ENCODE assay signal across 7 cellular contexts in genomic region chr6:2860706-2861059, GRCh38. TPM values are rescaled to one million over a fixed set of nuclear protein-coding genes. Genes with fewer than 3 reads are reported as not detected.
DNase-seq lines count a peak whose midpoint lies in the region; ATAC-seq and TF ChIP-seq lines count a peak whose summit lies in the region.
"Not testable (repeated sequence)": the region's sequence is repeated elsewhere in the genome, so short reads cannot be mapped to it uniquely, and the experiment has no call there.

No MANE protein-coding gene starts in this region.

- CTCF ChIA-PET in CD4-positive, alpha-beta T cell (lab: Charles Lee): interaction anchor here (1.4 to 2.2 kb wide), 3 partner anchors 15 to 74 kb away, joined by 3 to 8 read pairs (median 6); no protein-coding TSS in a partner anchor
- CTCF ChIA-PET in activated B cell treated with CpG ODN at 0.5 μM for 24 hours (lab: Charles Lee): interaction anchor here (1.0 to 1.4 kb wide), 2 partner anchors 15 to 51 kb away, joined by 3 to 7 read pairs; no protein-coding TSS in a partner anchor
- CTCF ChIA-PET in activated CD8-positive, alpha-beta memory T cell treated with anti-CD3 and anti-CD28 coated beads, Interleukin-2, amount 10 ng/mL, durations not matched to agents 7 days and 5 days (lab: Charles Lee): interaction anchor here (1.1 to 1.8 kb wide), 2 partner anchors 14 to 19 kb away, joined by 4 to 9 read pairs; partner anchors contain the start of gene SERPINB1

- not testable (repeated sequence) for TF ChIP-seq CTCF in CD4-positive, alpha-beta T cell (IDR thresholded peaks at IDR 0.05); activated B cell treated with CpG ODN at 0.5 μM for 24 hours (IDR thresholded peaks at IDR 0.05); nephron (IDR thresholded peaks at IDR 0.05; ENCODE audit: unreplicated experiment in 3 of 3)

- POLR2A ChIA-PET in CD4-positive, alpha-beta T cell (lab: Charles Lee): interaction anchor here (0.6 to 2.0 kb wide), 7 partner anchors 9 to 130 kb away, joined by 3 to 11 read pairs (median 6); no protein-coding TSS in a partner anchor
- POLR2A ChIA-PET in activated B cell treated with CpG ODN at 0.5 μM for 24 hours (lab: Charles Lee): interaction anchor here (1.2 to 6.7 kb wide), 8 partner anchors 12 to 80 kb away, joined by 3 to 93 read pairs (median 16); partner anchors contain the start of gene SERPINB9

- peak overlapping the region; percentile 62 for H3K4me3 Mint-ChIP-seq in CD4-positive, alpha-beta T cell
- not testable (repeated sequence) for H3K4me3 Mint-ChIP-seq in activated B cell treated with CpG ODN at 0.5 μM for 24 hours; activated CD8-positive, alpha-beta memory T cell treated with anti-CD3 and anti-CD28 coated beads, Interleukin-2, amount 10 ng/mL, durations not matched to agents 7 days and 5 days; nephron
- peak overlapping the region; percentile 68 to 77 for H3K4me3 Mint-ChIP-seq in effector memory CD8-positive, alpha-beta T cell

- H3K4me1 ChIP-seq in Karpas-422 (ENCODE audit: low read length): peaks cover 69% of the 10 kb centered on the region

- peaks cover 83% of the 10 kb centered on the region for H3K4me1 Mint-ChIP-seq in CD4-positive, alpha-beta T cell (ENCODE audit: low read depth)
- peaks cover 92% of the 10 kb centered on the region for H3K4me1 Mint-ChIP-seq in activated B cell treated with CpG ODN at 0.5 μM for 24 hours
- peaks cover 87% of the 10 kb centered on the region for H3K4me1 Mint-ChIP-seq in activated CD8-positive, alpha-beta memory T cell treated with anti-CD3 and anti-CD28 coated beads, Interleukin-2, amount 10 ng/mL, durations not matched to agents 7 days and 5 days
- H3K4me1 Mint-ChIP-seq in effector memory CD8-positive, alpha-beta T cell (ENCODE audit: low read depth in 2 of 2): peaks cover 57 to 70% of the 10 kb centered on the region in 2 donors
- H3K4me1 Mint-ChIP-seq in nephron: peaks cover 62% of the 10 kb centered on the region

- not testable (repeated sequence) for H3K27me3 Mint-ChIP-seq in CD4-positive, alpha-beta T cell; activated B cell treated with CpG ODN at 0.5 μM for 24 hours; activated CD8-positive, alpha-beta memory T cell treated with anti-CD3 and anti-CD28 coated beads, Interleukin-2, amount 10 ng/mL, durations not matched to agents 7 days and 5 days; effector memory CD8-positive, alpha-beta T cell; nephron (ENCODE audit: low read depth)

- not testable (repeated sequence) for H3K36me3 Mint-ChIP-seq in CD4-positive, alpha-beta T cell (ENCODE audit: low read depth); activated B cell treated with CpG ODN at 0.5 μM for 24 hours (ENCODE audit: low read depth); nephron (ENCODE audit: low read depth)
- peaks cover 23% of the 10 kb centered on the region for H3K36me3 Mint-ChIP-seq in activated CD8-positive, alpha-beta memory T cell treated with anti-CD3 and anti-CD28 coated beads, Interleukin-2, amount 10 ng/mL, durations not matched to agents 7 days and 5 days
- peaks cover 16 to 28% of the 10 kb centered on the region in 2 donors for H3K36me3 Mint-ChIP-seq in activated naive CD4-positive, alpha-beta T cell treated with anti-CD3 and anti-CD28 coated beads, Interleukin-2, amount 50 U/mL, for 72 hours
- H3K36me3 Mint-ChIP-seq in effector memory CD8-positive, alpha-beta T cell (ENCODE audit: insufficient read depth): peaks cover 21% of the 10 kb centered on the region

- not testable (repeated sequence) for H3K9me3 Mint-ChIP-seq in CD4-positive, alpha-beta T cell; activated B cell treated with CpG ODN at 0.5 μM for 24 hours; activated CD8-positive, alpha-beta memory T cell treated with anti-CD3 and anti-CD28 coated beads, Interleukin-2, amount 10 ng/mL, durations not matched to agents 7 days and 5 days (ENCODE audit: low read depth); effector memory CD8-positive, alpha-beta T cell; nephron
- peaks cover 9 to 10% of the 10 kb centered on the region in 2 donors for H3K9me3 Mint-ChIP-seq in activated naive CD4-positive, alpha-beta T cell treated with anti-CD3 and anti-CD28 coated beads, Interleukin-2, amount 50 U/mL, for 72 hours

- not testable (repeated sequence) for H3K27ac ChIP-seq in CD4-positive, alpha-beta T cell (ENCODE audit: low read depth, low read length)
- H3K27ac ChIP-seq in Karpas-422 (ENCODE audit: low read length): 0 out of 2 replicates have a peak overlapping the region, but pooled peaks have one; percentile 44

- H4K20me1 ChIP-seq in Karpas-422 (ENCODE audit: insufficient read depth, low read depth, low read length): not testable (repeated sequence)

- H3K4me3 ChIP-seq in Karpas-422 (ENCODE audit: low read length): not testable (repeated sequence)

- not testable (repeated sequence) for H3K9ac ChIP-seq in Karpas-422 (ENCODE audit: low read length)

- H3K27ac Mint-ChIP-seq in CD4-positive, alpha-beta T cell: peak overlapping the region; percentile 95
- peak overlapping the region; percentile 72 for H3K27ac Mint-ChIP-seq in activated B cell treated with CpG ODN at 0.5 μM for 24 hours
- peak overlapping the region; percentile 98 for H3K27ac Mint-ChIP-seq in activated CD8-positive, alpha-beta memory T cell treated with anti-CD3 and anti-CD28 coated beads, Interleukin-2, amount 10 ng/mL, durations not matched to agents 7 days and 5 days
- H3K27ac Mint-ChIP-seq in activated naive CD4-positive, alpha-beta T cell treated with anti-CD3 and anti-CD28 coated beads, Interleukin-2, amount 50 U/mL, for 72 hours: peak overlapping the region; percentile 98 to 99
- peak overlapping the region; percentile 92 to 96 for H3K27ac Mint-ChIP-seq in effector memory CD8-positive, alpha-beta T cell
- peak overlapping the region in 2 of 3 experiments; percentile 10 to 79 for H3K27ac Mint-ChIP-seq in nephron

- H3K79me2 ChIP-seq in Karpas-422 (ENCODE audit: low read length): not testable (repeated sequence)

- not testable (repeated sequence) for H2AFZ ChIP-seq in Karpas-422 (ENCODE audit: low read length)

- H3K9me3 ChIP-seq in CD4-positive, alpha-beta T cell (ENCODE audit: control insufficient read depth, low read length); Karpas-422 (ENCODE audit: low read length): not testable (repeated sequence)

- intact Hi-C loops in CD4-positive, alpha-beta T cell (cut with DNase I, micrococcal nuclease); activated B cell treated with CpG ODN at 0.5 μM for 24 hours (cut with micrococcal nuclease): not testable (repeated sequence)

- DNase-seq in CD4-positive, alpha-beta T cell; Karpas-422; activated B cell treated with CpG ODN at 0.5 μM for 24 hours; activated naive CD4-positive, alpha-beta T cell treated with anti-CD3 and anti-CD28 coated beads, Interleukin-2, amount 50 U/mL, for 72 hours (ENCODE audit: low spot score in 2 of 2); effector memory CD8-positive, alpha-beta T cell: not testable (repeated sequence)
- peak; percentile 39 for DNase-seq in activated CD8-positive, alpha-beta memory T cell treated with anti-CD3 and anti-CD28 coated beads, Interleukin-2, amount 10 ng/mL, durations not matched to agents 7 days and 5 days

- not testable (repeated sequence) for H3K4me2 ChIP-seq in Karpas-422 (ENCODE audit: low read depth, low read length, poor library complexity, severe bottlenecking)

- ATAC-seq in CD4-positive, alpha-beta T cell (ENCODE audit: poor library complexity); activated B cell treated with CpG ODN at 0.5 μM for 24 hours (ENCODE audit: low read depth); activated CD8-positive, alpha-beta memory T cell treated with anti-CD3 and anti-CD28 coated beads, Interleukin-2, amount 10 ng/mL, durations not matched to agents 7 days and 5 days; activated naive CD4-positive, alpha-beta T cell treated with anti-CD3 and anti-CD28 coated beads, Interleukin-2, amount 50 U/mL, for 72 hours; effector memory CD8-positive, alpha-beta T cell (replicated peaks): not testable (repeated sequence)

- H3K9me2 ChIP-seq in Karpas-422 (replicated peaks; ENCODE audit: insufficient read depth, low read length): not testable (repeated sequence)

- H3K27me3 ChIP-seq in CD4-positive, alpha-beta T cell (ENCODE audit: control insufficient read depth, insufficient read depth, low read length); Karpas-422 (ENCODE audit: low read length): not testable (repeated sequence)

- H3K36me3 ChIP-seq in Karpas-422 (ENCODE audit: insufficient read depth, low read length): not testable (repeated sequence)

RNA-seq across cellular contexts. Expression of gene SERPINB1, which starts 19.0 kb away (rescaled TPM):
- total RNA-seq in CD4-positive, alpha-beta T cell: 10 to 100 TPM; 58.3 to 58.4 TPM
- total RNA-seq in Karpas-422 (2014; rRNA removed; shearing (Covaris generic); ENCODE audit: low replicate concordance): 0.22 TPM in 1 of 2 replicates, not detected in the other
- 59.9 and 60.5 TPM in 2 replicates for total RNA-seq in activated B cell treated with CpG ODN at 0.5 μM for 24 hours
- total RNA-seq in activated CD8-positive, alpha-beta memory T cell treated with anti-CD3 and anti-CD28 coated beads, Interleukin-2, amount 10 ng/mL, durations not matched to agents 7 days and 5 days: 10 to 100 TPM; 55.2 to 65.7 TPM
- total RNA-seq in activated naive CD4-positive, alpha-beta T cell treated with anti-CD3 and anti-CD28 coated beads, Interleukin-2, amount 50 U/mL, for 72 hours: 100 to 1,000 TPM; 121 to 169 TPM

RNA-seq across cellular contexts. Expression of gene SERPINB9, which starts 42.4 kb away (rescaled TPM):
- 10 to 100 TPM; 25.8 to 27.4 TPM for total RNA-seq in CD4-positive, alpha-beta T cell
- total RNA-seq in Karpas-422 (2014; rRNA removed; shearing (Covaris generic); ENCODE audit: low replicate concordance): 55.6 and 107 TPM in 2 replicates
- 142 and 149 TPM in 2 replicates for total RNA-seq in activated B cell treated with CpG ODN at 0.5 μM for 24 hours
- 10 to 100 TPM; 56.0 to 94.9 TPM for total RNA-seq in activated CD8-positive, alpha-beta memory T cell treated with anti-CD3 and anti-CD28 coated beads, Interleukin-2, amount 10 ng/mL, durations not matched to agents 7 days and 5 days
- total RNA-seq in activated naive CD4-positive, alpha-beta T cell treated with anti-CD3 and anti-CD28 coated beads, Interleukin-2, amount 50 U/mL, for 72 hours: 100 to 1,000 TPM in 1 of 2 donors, 10 to 100 TPM in 1; 51.3 to 102 TPM

Comparison
In these comparisons a context has a peak if more than half of its experiments do, and no peak if none do; other contexts are left out.
1. H3K27ac Mint-ChIP-seq: peak in every context shown above with its lines; median percentile 98 in activated naive CD4-positive, alpha-beta T cell treated with anti-CD3 and anti-CD28 coated beads, Interleukin-2, amount 50 U/mL, for 72 hours; 98 in activated CD8-positive, alpha-beta memory T cell treated with anti-CD3 and anti-CD28 coated beads, Interleukin-2, amount 10 ng/mL, durations not matched to agents 7 days and 5 days; 95 in CD4-positive, alpha-beta T cell; 94 in effector memory CD8-positive, alpha-beta T cell; 72 in activated B cell treated with CpG ODN at 0.5 μM for 24 hours; 44 in nephron.
2. RNA of gene SERPINB1, which starts 19.0 kb away (total RNA-seq): 121 to 169 TPM in activated naive CD4-positive, alpha-beta T cell treated with anti-CD3 and anti-CD28 coated beads, Interleukin-2, amount 50 U/mL, for 72 hours, 55.2 to 65.7 TPM in activated CD8-positive, alpha-beta memory T cell treated with anti-CD3 and anti-CD28 coated beads, Interleukin-2, amount 10 ng/mL, durations not matched to agents 7 days and 5 days, 59.9 to 60.5 TPM in activated B cell treated with CpG ODN at 0.5 μM for 24 hours and 58.3 to 58.4 TPM in CD4-positive, alpha-beta T cell; 0.22 TPM in Karpas-422; every median in the first group is over 10 times any median in the second.